In genomic region chr16:57013902-57014301, GRCh38 we compare ENCODE assay signal across 10 cellular contexts. TPM values are rescaled to one million over a fixed set of nuclear protein-coding genes. Genes with fewer than 3 reads are reported as not detected.
DNase-seq lines count a peak whose midpoint lies in the region; ATAC-seq and TF ChIP-seq lines count a peak whose summit lies in the region.
"Had no signal": no experiment of that assay in that cellular context is flagged by ENCODE, and none has a peak within 500 bp of the region (broad histone marks: within the 10 kb centered on the region; RNA-seq: fewer than 3 reads in every experiment).

No MANE protein-coding gene starts in this region.

- H3K4ac ChIP-seq in IMR-90 (ENCODE audit: low read depth, low read length) = peak overlapping the region; percentile 81

- no peaks in the 10 kb centered on the region for H4K20me1 ChIP-seq in IMR-90 (ENCODE audit: insufficient read depth, low read length)

- POLR2A ChIA-PET in CD4-positive, alpha-beta memory T cell (lab: Charles Lee; ENCODE audit: partially characterized antibody) = interaction anchor here (1.8 to 16.5 kb wide), 5 partner anchors 10 to 27 kb away, joined by 11 to 210 read pairs (median 90); partner anchors contain the start of gene NLRC5
- POLR2A ChIA-PET in IMR-90 (lab: Charles Lee; ENCODE audit: unreplicated experiment) = no interaction called here
- POLR2A ChIA-PET in naive thymus-derived CD4-positive, alpha-beta T cell (lab: Charles Lee) = interaction anchor here (1.1 to 13.1 kb wide), 5 partner anchors 9 to 28 kb away, joined by 6 to 182 read pairs (median 14); partner anchors contain the start of gene NLRC5

- no peak overlapping the region for H3K4me2 ChIP-seq in IMR-90 (ENCODE audit: low read depth, low read length)

- peaks cover 20% of the 10 kb centered on the region for H3K9me1 ChIP-seq in IMR-90 (ENCODE audit: insufficient read depth, low read length)

- H3K23ac ChIP-seq in IMR-90 (ENCODE audit: low read depth, low read length) = peak overlapping the region; percentile 74; the same call in 1 of the 2 replicates

- peak overlapping the region; percentile 63 to 89 (median 80) for H3K4me3 Mint-ChIP-seq in CD4-positive, alpha-beta memory T cell
- peak overlapping the region; percentile 40 for H3K4me3 Mint-ChIP-seq in activated naive CD8-positive, alpha-beta T cell treated with anti-CD3 and anti-CD28 coated beads for 36 hours
- H3K4me3 Mint-ChIP-seq in naive thymus-derived CD4-positive, alpha-beta T cell = peak overlapping the region in 9 of 10 donors; percentile 51 to 87 (median 72)

- peak overlapping the region; percentile 63; the same call in 1 of the 2 replicates for H4K5ac ChIP-seq in IMR-90 (ENCODE audit: low read depth, low read length)

- H4K91ac ChIP-seq in IMR-90 (ENCODE audit: insufficient read depth, low read depth, low read length) = peak overlapping the region; percentile 17; the same call in 1 of the 2 replicates

- no peak for TF ChIP-seq RAD21 in IMR-90 (IDR thresholded peaks at IDR 0.05; ENCODE audit: low read length)

- H3K36me3 ChIP-seq in CD4-positive, alpha-beta memory T cell (ENCODE audit: insufficient read depth, low read length) = peaks cover 21% of the 10 kb centered on the region
- peaks cover 10% of the 10 kb centered on the region for H3K36me3 ChIP-seq in IMR-90 (ENCODE audit: control insufficient read depth, insufficient read depth, low read length)
- peaks cover 18 to 24% (median 21%) of the 10 kb centered on the region in 3 experiments for H3K36me3 ChIP-seq in naive thymus-derived CD4-positive, alpha-beta T cell (ENCODE audit: control insufficient read depth in 2 of 3, insufficient read depth in 3 of 3, low read length in 3 of 3)

- H3K56ac ChIP-seq in IMR-90 (ENCODE audit: extremely low read depth, insufficient read depth, low read length) = no peak overlapping the region

- H3K9me3 Mint-ChIP-seq in CD4-positive, alpha-beta memory T cell = peaks cover 0 to 2% (median 0%) of the 10 kb centered on the region in 8 donors
- H3K9me3 Mint-ChIP-seq in activated naive CD8-positive, alpha-beta T cell treated with anti-CD3 and anti-CD28 coated beads for 36 hours = no peaks in the 10 kb centered on the region
- H3K9me3 Mint-ChIP-seq in naive thymus-derived CD4-positive, alpha-beta T cell = peaks cover 0 to 2% (median 0%) of the 10 kb centered on the region in 11 donors

- TF ChIP-seq CTCF in IMR-90 (conservative IDR thresholded peaks at IDR 0.05; ENCODE audit: low read depth, low read length) = no peak

- BruUV-seq in IMR-90 (replicated peaks; lab: Mats Ljungman, UMichigan) = no TSS peak

- H2BK120ac ChIP-seq in IMR-90 (ENCODE audit: low read depth, low read length) = peak overlapping the region; percentile 77

- peak overlapping the region; percentile 83; the same call in 1 of the 2 replicates for H3K18ac ChIP-seq in IMR-90 (ENCODE audit: low read depth, low read length)

- no peak overlapping the region for H3K9ac ChIP-seq in IMR-90 (ENCODE audit: low read depth, low read length)

- TF ChIP-seq POLR2A in IMR-90 (IDR thresholded peaks at IDR 0.05; ENCODE audit: low read depth, low read length) = no peak

- no peaks in the 10 kb centered on the region for H3K9me3 ChIP-seq in CD4-positive, alpha-beta memory T cell (ENCODE audit: control insufficient read depth in 1 of 2, low read length in 2 of 2)
- peaks cover 2% of the 10 kb centered on the region; the same call in 1 of the 2 replicates for H3K9me3 ChIP-seq in IMR-90 (ENCODE audit: control insufficient read depth, insufficient read depth, low read length)
- H3K9me3 ChIP-seq in naive thymus-derived CD4-positive, alpha-beta T cell (ENCODE audit: control insufficient read depth in 2 of 3, low read length in 3 of 3) = no peaks in the 10 kb centered on the region

- no peaks in the 10 kb centered on the region for H3K27me3 Mint-ChIP-seq in CD4-positive, alpha-beta memory T cell
- H3K27me3 Mint-ChIP-seq in activated naive CD8-positive, alpha-beta T cell treated with anti-CD3 and anti-CD28 coated beads for 36 hours = no peaks in the 10 kb centered on the region
- H3K27me3 Mint-ChIP-seq in naive thymus-derived CD4-positive, alpha-beta T cell = no peaks in the 10 kb centered on the region

- H2BK15ac ChIP-seq in IMR-90 (ENCODE audit: low read depth, low read length) = 0 out of 3 replicates have a peak overlapping the region, but pooled peaks have one; percentile 9

- H2BK20ac ChIP-seq in IMR-90 (ENCODE audit: low read depth, low read length) = peak overlapping the region; percentile 88; the same call in 1 of the 2 replicates

- no peak for ATAC-seq in IMR-90 (ENCODE audit: low read depth)
- no peak for ATAC-seq in naive thymus-derived CD4-positive, alpha-beta T cell
- no peak for ATAC-seq in HG03025 (IDR thresholded peaks at IDR 0.05; ENCODE audit: low FRiP score, unreplicated experiment)

- peaks cover 44 to 59% of the 10 kb centered on the region in 2 donors for H3K36me3 Mint-ChIP-seq in CD4-positive, alpha-beta memory T cell
- H3K36me3 Mint-ChIP-seq in activated naive CD8-positive, alpha-beta T cell treated with anti-CD3 and anti-CD28 coated beads for 36 hours = peaks cover 62% of the 10 kb centered on the region
- H3K36me3 Mint-ChIP-seq in naive thymus-derived CD4-positive, alpha-beta T cell = peaks cover 14 to 46% (median 38%) of the 10 kb centered on the region in 5 donors

- in situ Hi-C loops in IMR-90 (cut with MboI; ENCODE audit: low sequenced_read_pairs) = no loop called here

- DNase-seq in CD4-positive, alpha-beta memory T cell = no peak
- no peak for DNase-seq in IMR-90
- DNase-seq in activated naive CD8-positive, alpha-beta T cell treated with anti-CD3 and anti-CD28 coated beads for 36 hours = no peak
- DNase-seq in naive thymus-derived CD4-positive, alpha-beta T cell = no peak
- no peak for DNase-seq in amygdala (lab: John Stamatoyannopoulos, UW)
- no peak for DNase-seq in DMS53 treated with DMSO at 0.1 percent for 48 hours (lab: John Stamatoyannopoulos, UW; ENCODE audit: unreplicated experiment)
- DNase-seq in AG08396 (ENCODE audit: low spot score) = no peak
- DNase-seq: Calu3 had no signal

- dilution Hi-C loops in IMR-90 (cut with HindIII; ENCODE audit: low sequenced_read_pairs, unreplicated experiment) = no loop called here

- H3K27me3 ChIP-seq in CD4-positive, alpha-beta memory T cell (ENCODE audit: insufficient read depth, low read length) = no peaks in the 10 kb centered on the region
- no peaks in the 10 kb centered on the region for H3K27me3 ChIP-seq in IMR-90 (ENCODE audit: control insufficient read depth, insufficient read depth, low read length)
- H3K27me3 ChIP-seq in naive thymus-derived CD4-positive, alpha-beta T cell (ENCODE audit: control insufficient read depth in 2 of 2, insufficient read depth in 2 of 2, low read length in 2 of 2) = no peaks in the 10 kb centered on the region

- H3K27ac Mint-ChIP-seq in CD4-positive, alpha-beta memory T cell = peak overlapping the region; percentile 83 to 98 (median 97)
- H3K27ac Mint-ChIP-seq in activated naive CD8-positive, alpha-beta T cell treated with anti-CD3 and anti-CD28 coated beads for 36 hours = peak overlapping the region; percentile 98
- peak overlapping the region; percentile 88 to 98 (median 94) for H3K27ac Mint-ChIP-seq in naive thymus-derived CD4-positive, alpha-beta T cell

- peaks cover 52 to 89% (median 72%) of the 10 kb centered on the region in 4 donors for H3K4me1 Mint-ChIP-seq in CD4-positive, alpha-beta memory T cell
- H3K4me1 Mint-ChIP-seq in activated naive CD8-positive, alpha-beta T cell treated with anti-CD3 and anti-CD28 coated beads for 36 hours = peaks cover 70% of the 10 kb centered on the region
- peaks cover 57 to 93% (median 84%) of the 10 kb centered on the region in 7 donors for H3K4me1 Mint-ChIP-seq in naive thymus-derived CD4-positive, alpha-beta T cell

- H4K8ac ChIP-seq in IMR-90 (ENCODE audit: low read depth in 2 of 2, low read length in 2 of 2) = peak overlapping the region in 1 of 2 experiments; percentile 48; a peak in 2 of 4 replicates

- no peak overlapping the region for H2BK5ac ChIP-seq in IMR-90 (ENCODE audit: low read depth, low read length, poor library complexity, severe bottlenecking)

- H3K14ac ChIP-seq in IMR-90 (replicated peaks; ENCODE audit: low read depth, low read length) = peak overlapping the region; percentile 86; the same call in 1 of the 2 replicates

- no CpG with 5 or more reads among the region's 2 CpGs for WGBS in IMR-90 (ENCODE audit: extremely low coverage in 2 of 2, insufficient read length in 1 of 2), 2 experiments

- peaks cover 15 to 58% of the 10 kb centered on the region in 2 experiments for H3K79me1 ChIP-seq in IMR-90 (ENCODE audit: low read depth in 1 of 2, low read length in 2 of 2)

- H2AK9ac ChIP-seq in IMR-90 (replicated peaks; ENCODE audit: low read depth, low read length, poor library complexity) = no peak overlapping the region

- intact Hi-C loops in CD4-positive, alpha-beta memory T cell (cut with micrococcal nuclease) = loop anchor here (1.0 to 2.0 kb wide), 3 partner anchors 25 to 49 kb away; partner anchors contain the start of gene NLRC5
- intact Hi-C loops in IMR-90 (cut with micrococcal nuclease) = no loop called here
- intact Hi-C loops in naive thymus-derived CD4-positive, alpha-beta T cell (cut with micrococcal nuclease) = loop anchor here (1.0 to 2.0 kb wide), 8 partner anchors 9 to 172 kb away; partner anchors contain the start of genes NLRC5 (in 2 of the 2), PSME3IP1 (in 1 of the 2) and RSPRY1 (in 1 of the 2)

- H3K27ac ChIP-seq in CD4-positive, alpha-beta memory T cell (ENCODE audit: low read depth, low read length) = peak overlapping the region; percentile 79
- no peak overlapping the region for H3K27ac ChIP-seq in IMR-90 (ENCODE audit: insufficient read depth, low read length)
- peak overlapping the region; percentile 80 for H3K27ac ChIP-seq in naive thymus-derived CD4-positive, alpha-beta T cell (ENCODE audit: low read depth, low read length)
- H3K27ac ChIP-seq: VCaP had no signal

- H2AFZ ChIP-seq in IMR-90 (replicated peaks; ENCODE audit: low read length, poor library complexity) = no peak overlapping the region

- H2AK5ac ChIP-seq in IMR-90 (ENCODE audit: low read depth, low read length) = peak overlapping the region; percentile 55; the same call in 1 of the 2 replicates

- peak overlapping the region in 1 of 2 donors; percentile 5 for H3K4me3 ChIP-seq in CD4-positive, alpha-beta memory T cell (ENCODE audit: low read length in 2 of 2)
- H3K4me3 ChIP-seq in IMR-90 (ENCODE audit: insufficient read depth, low read depth, low read length) = no peak overlapping the region
- peak overlapping the region; percentile 24 for H3K4me3 ChIP-seq in naive thymus-derived CD4-positive, alpha-beta T cell (ENCODE audit: low read length)

- CTCF ChIA-PET in CD4-positive, alpha-beta memory T cell (lab: Charles Lee; ENCODE audit: partially characterized antibody) = no interaction called here
- CTCF ChIA-PET in IMR-90 (lab: Yijun Ruan, JAX) = no interaction called here
- CTCF ChIA-PET in naive thymus-derived CD4-positive, alpha-beta T cell (lab: Charles Lee) = no interaction called here

- peaks cover 96% of the 10 kb centered on the region for H3K4me1 ChIP-seq in CD4-positive, alpha-beta memory T cell (ENCODE audit: insufficient read depth, low read length)
- H3K4me1 ChIP-seq in IMR-90 (ENCODE audit: control insufficient read depth, insufficient read depth, low read length) = peaks cover 7% of the 10 kb centered on the region; the same call in 1 of the 2 replicates
- peaks cover 75 to 83% of the 10 kb centered on the region in 2 donors for H3K4me1 ChIP-seq in naive thymus-derived CD4-positive, alpha-beta T cell (ENCODE audit: control insufficient read depth in 2 of 2, insufficient read depth in 2 of 2, low read length in 2 of 2)

RNA-seq across cellular contexts. Expression of gene NLRC5, which starts 24.5 kb away (rescaled TPM):
- total RNA-seq in CD4-positive, alpha-beta memory T cell = 100 to 1,000 TPM; 416 to 457 TPM
- 100 to 1,000 TPM in 1 of 2 donors, 10 to 100 TPM in 1; 41.6 to 151 TPM for polyA plus RNA-seq in CD4-positive, alpha-beta memory T cell
- total RNA-seq in IMR-90 (2012; rRNA removed) = 5.3 and 9.1 TPM in 2 replicates
- polyA plus RNA-seq in IMR-90 (2012; rRNA removed) = 14.9 and 15.8 TPM in 2 replicates
- polyA plus RNA-seq in IMR-90 (2012; cell fraction: cytosol; rRNA removed) = 6.1 and 7.0 TPM in 2 replicates
- polyA plus RNA-seq in IMR-90 (2012; cell fraction: nucleus; rRNA removed; ENCODE audit: low replicate concordance) = 69.7 and 95.5 TPM in 2 replicates
- 100 to 1,000 TPM; 142 to 151 TPM for total RNA-seq in activated naive CD8-positive, alpha-beta T cell treated with anti-CD3 and anti-CD28 coated beads for 36 hours
- 100 to 1,000 TPM; 380 to 615 (median 394) TPM for total RNA-seq in naive thymus-derived CD4-positive, alpha-beta T cell
- 100 to 1,000 TPM in 1 of 2 donors, 10 to 100 TPM in 1; 76.0 to 122 TPM for polyA plus RNA-seq in naive thymus-derived CD4-positive, alpha-beta T cell

RNA-seq across cellular contexts. Expression of gene CETP, which starts 52.2 kb away (rescaled TPM):
- total RNA-seq in CD4-positive, alpha-beta memory T cell = not detected
- under 1 TPM in 1 of 2 donors, not detected in 1; 0.14 TPM for polyA plus RNA-seq in CD4-positive, alpha-beta memory T cell
- not detected in 2 replicates for total RNA-seq in IMR-90 (2012; rRNA removed)
- polyA plus RNA-seq in IMR-90 (2012; rRNA removed) = not detected in 2 replicates
- polyA plus RNA-seq in IMR-90 (2012; cell fraction: cytosol; rRNA removed) = not detected in 2 replicates
- 0.07 and 0.18 TPM in 2 replicates for polyA plus RNA-seq in IMR-90 (2012; cell fraction: nucleus; rRNA removed; ENCODE audit: low replicate concordance)
- total RNA-seq in activated naive CD8-positive, alpha-beta T cell treated with anti-CD3 and anti-CD28 coated beads for 36 hours = under 1 TPM in 1 of 2 experiments, not detected in 1; 0.12 TPM
- not detected for total RNA-seq in naive thymus-derived CD4-positive, alpha-beta T cell
- polyA plus RNA-seq in naive thymus-derived CD4-positive, alpha-beta T cell = under 1 TPM; 0.17 to 0.25 TPM
- total RNA-seq: Calu3 had no signal

Comparison
In these comparisons a context has a peak if more than half of its experiments do, and no peak if none do; other contexts are left out.
1. RNA of gene NLRC5, which starts 24.5 kb away (total RNA-seq): 416 to 457 TPM in CD4-positive, alpha-beta memory T cell, 380 to 615 TPM in naive thymus-derived CD4-positive, alpha-beta T cell and 142 to 151 TPM in activated naive CD8-positive, alpha-beta T cell treated with anti-CD3 and anti-CD28 coated beads for 36 hours; 5.3 to 9.1 TPM in IMR-90; every median in the first group is over 10 times any median in the second.
2. Peak in every context shown above with its lines, with median percentiles within 50 percentile points of each other: H3K27ac Mint-ChIP-seq and H3K4me3 Mint-ChIP-seq.